ENCODE assay signal across 1 cellular context in genomic region chr2:86562485-86562890, GRCh38.
TF ChIP-seq lines count a peak whose summit lies in the region.

No MANE protein-coding gene starts in this region.

TF ChIP-seq in HepG2, 621 proteins besides CTCF, POLR2A, EP300 and RAD21 (continued from another document):
- TF ChIP-seq DMTF1 (CRISPR knock-in tag; IDR thresholded peaks at IDR 0.05) (no peak), ZC3H13 (CRISPR knock-in tag; IDR thresholded peaks at IDR 0.05) (no peak), ZNF318 (CRISPR knock-in tag; IDR thresholded peaks at IDR 0.05) (peak; percentile 89), LBX2 (CRISPR knock-in tag; IDR thresholded peaks at IDR 0.05; ENCODE audit: borderline replicate concordance) (no peak), ZNF75D (CRISPR knock-in tag; IDR thresholded peaks at IDR 0.05; ENCODE audit: borderline replicate concordance) (no peak), TARDBP (CRISPR knock-in tag; IDR thresholded peaks at IDR 0.05) (no peak), TEAD3 (CRISPR knock-in tag; optimal IDR thresholded peaks at IDR 0.05; ENCODE audit: borderline replicate concordance) (no peak), HDAC2 (CRISPR knock-in tag; IDR thresholded peaks at IDR 0.05) (peak; percentile 5; the same call in 1 of the 2 replicates), DPF2 (CRISPR knock-in tag; IDR thresholded peaks at IDR 0.05; ENCODE audit: borderline replicate concordance, low read depth) (0 out of 2 replicates have a peak, but pooled peaks have one; percentile 51), RBM22 (optimal IDR thresholded peaks at IDR 0.05; ENCODE audit: low read length) (peak; percentile 14), TRIM22 (IDR thresholded peaks at IDR 0.05) (no peak), ZSCAN22 (CRISPR knock-in tag; IDR thresholded peaks at IDR 0.05) (no peak), ZFAT (CRISPR knock-in tag; conservative IDR thresholded peaks at IDR 0.05) (0 out of 2 replicates have a peak, but pooled peaks have one; percentile 26), SMAD1 (CRISPR knock-in tag; IDR thresholded peaks at IDR 0.05; ENCODE audit: borderline replicate concordance, low read depth) (0 out of 2 replicates have a peak, but pooled peaks have one; percentile 37), ZNF30 (CRISPR knock-in tag; IDR thresholded peaks at IDR 0.05) (0 out of 2 replicates have a peak, but pooled peaks have one; percentile 92), ZNF138 (CRISPR knock-in tag; IDR thresholded peaks at IDR 0.05; ENCODE audit: low read depth) (0 out of 2 replicates have a peak, but pooled peaks have one; percentile 1), MIXL1 (CRISPR knock-in tag; IDR thresholded peaks at IDR 0.05) (peak; percentile 1; the same call in 1 of the 2 replicates), ZNF567 (CRISPR knock-in tag; IDR thresholded peaks at IDR 0.05; ENCODE audit: borderline replicate concordance) (peak; percentile 65; the same call in 1 of the 2 replicates), ZBTB42 (CRISPR knock-in tag; IDR thresholded peaks at IDR 0.05) (no peak), TBX3 (IDR thresholded peaks at IDR 0.05; ENCODE audit: borderline replicate concordance) (no peak), FOXK2 (IDR thresholded peaks at IDR 0.05) (no peak), ZNF841 (CRISPR knock-in tag; IDR thresholded peaks at IDR 0.05; ENCODE audit: borderline replicate concordance) (no peak), ATF7-NPFF (CRISPR knock-in tag; IDR thresholded peaks at IDR 0.05; ENCODE audit: low read depth) (peak; percentile 45; the same call in 1 of the 2 replicates), FOXP1 (IDR thresholded peaks at IDR 0.05) (no peak), FOXP1 (CRISPR knock-in tag; IDR thresholded peaks at IDR 0.05) (no peak), MYNN (CRISPR knock-in tag; IDR thresholded peaks at IDR 0.05; ENCODE audit: low read depth) (0 out of 2 replicates have a peak, but pooled peaks have one; percentile 40), NFIC (IDR thresholded peaks at IDR 0.05; ENCODE audit: low read length) (no peak), MAFK (conservative IDR thresholded peaks at IDR 0.05 in 1 of 2, IDR thresholded peaks at IDR 0.05 in 1 of 2; ENCODE audit: low read length in 2 of 2) (no peak), GTF2F1 (IDR thresholded peaks at IDR 0.05; ENCODE audit: low read length) (no peak), KAT7 (CRISPR knock-in tag; IDR thresholded peaks at IDR 0.05; ENCODE audit: borderline replicate concordance) (no peak)
- TF ChIP-seq, protein P1, sequence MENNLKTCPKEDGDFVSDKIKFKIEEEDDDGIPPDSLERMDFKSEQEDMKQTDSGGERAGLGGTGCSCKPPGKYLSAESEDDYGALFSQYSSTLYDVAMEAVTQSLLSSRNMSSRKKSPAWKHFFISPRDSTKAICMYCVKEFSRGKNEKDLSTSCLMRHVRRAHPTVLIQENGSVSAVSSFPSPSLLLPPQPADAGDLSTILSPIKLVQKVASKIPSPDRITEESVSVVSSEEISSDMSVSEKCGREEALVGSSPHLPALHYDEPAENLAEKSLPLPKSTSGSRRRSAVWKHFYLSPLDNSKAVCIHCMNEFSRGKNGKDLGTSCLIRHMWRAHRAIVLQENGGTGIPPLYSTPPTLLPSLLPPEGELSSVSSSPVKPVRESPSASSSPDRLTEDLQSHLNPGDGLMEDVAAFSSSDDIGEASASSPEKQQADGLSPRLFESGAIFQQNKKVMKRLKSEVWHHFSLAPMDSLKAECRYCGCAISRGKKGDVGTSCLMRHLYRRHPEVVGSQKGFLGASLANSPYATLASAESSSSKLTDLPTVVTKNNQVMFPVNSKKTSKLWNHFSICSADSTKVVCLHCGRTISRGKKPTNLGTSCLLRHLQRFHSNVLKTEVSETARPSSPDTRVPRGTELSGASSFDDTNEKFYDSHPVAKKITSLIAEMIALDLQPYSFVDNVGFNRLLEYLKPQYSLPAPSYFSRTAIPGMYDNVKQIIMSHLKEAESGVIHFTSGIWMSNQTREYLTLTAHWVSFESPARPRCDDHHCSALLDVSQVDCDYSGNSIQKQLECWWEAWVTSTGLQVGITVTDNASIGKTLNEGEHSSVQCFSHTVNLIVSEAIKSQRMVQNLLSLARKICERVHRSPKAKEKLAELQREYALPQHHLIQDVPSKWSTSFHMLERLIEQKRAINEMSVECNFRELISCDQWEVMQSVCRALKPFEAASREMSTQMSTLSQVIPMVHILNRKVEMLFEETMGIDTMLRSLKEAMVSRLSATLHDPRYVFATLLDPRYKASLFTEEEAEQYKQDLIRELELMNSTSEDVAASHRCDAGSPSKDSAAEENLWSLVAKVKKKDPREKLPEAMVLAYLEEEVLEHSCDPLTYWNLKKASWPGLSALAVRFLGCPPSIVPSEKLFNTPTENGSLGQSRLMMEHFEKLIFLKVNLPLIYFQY (CRISPR knock-in tag; IDR thresholded peaks at IDR 0.05; ENCODE audit: borderline replicate concordance): peak; percentile 92; the same call in 1 of the 2 replicates
- TF ChIP-seq, protein P2, sequence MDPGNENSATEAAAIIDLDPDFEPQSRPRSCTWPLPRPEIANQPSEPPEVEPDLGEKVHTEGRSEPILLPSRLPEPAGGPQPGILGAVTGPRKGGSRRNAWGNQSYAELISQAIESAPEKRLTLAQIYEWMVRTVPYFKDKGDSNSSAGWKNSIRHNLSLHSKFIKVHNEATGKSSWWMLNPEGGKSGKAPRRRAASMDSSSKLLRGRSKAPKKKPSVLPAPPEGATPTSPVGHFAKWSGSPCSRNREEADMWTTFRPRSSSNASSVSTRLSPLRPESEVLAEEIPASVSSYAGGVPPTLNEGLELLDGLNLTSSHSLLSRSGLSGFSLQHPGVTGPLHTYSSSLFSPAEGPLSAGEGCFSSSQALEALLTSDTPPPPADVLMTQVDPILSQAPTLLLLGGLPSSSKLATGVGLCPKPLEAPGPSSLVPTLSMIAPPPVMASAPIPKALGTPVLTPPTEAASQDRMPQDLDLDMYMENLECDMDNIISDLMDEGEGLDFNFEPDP (CRISPR knock-in tag; conservative IDR thresholded peaks at IDR 0.05): peak; percentile 94; the same call in 1 of the 2 replicates
